Comparison of ENCODE assay signal across 13 cellular contexts in the genomic region with DNA sequence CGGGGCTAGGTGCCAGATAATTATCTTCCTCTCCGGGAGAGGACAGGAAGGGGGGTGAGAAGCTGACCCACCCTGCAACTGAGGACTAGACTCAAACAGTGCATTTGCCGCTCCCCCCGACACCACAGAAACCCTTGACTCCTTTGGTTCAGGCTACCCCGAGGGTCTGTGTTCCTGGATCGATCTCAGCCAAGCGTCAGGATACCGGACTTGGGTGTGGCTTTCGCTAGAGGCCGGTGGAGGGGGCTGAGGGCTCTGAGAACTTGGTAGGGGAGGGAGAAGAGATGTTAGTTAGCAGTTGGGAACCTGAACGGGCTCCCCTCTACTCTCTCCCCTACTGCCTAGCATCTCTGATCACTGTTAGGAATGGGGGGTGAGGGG. TPM values are rescaled to one million over a fixed set of nuclear protein-coding genes. Genes with fewer than 3 reads are reported as not detected.
A peak's percentile ranks its signal among the peaks of the same experiment; 100 is the strongest.
DNase-seq lines count a peak whose midpoint lies in the region; ATAC-seq and TF ChIP-seq lines count a peak whose summit lies in the region.
"Had no signal": no experiment of that assay in that cellular context is flagged by ENCODE, and none has a peak within 500 bp of the region (broad histone marks: within the 10 kb centered on the region; RNA-seq: fewer than 3 reads in every experiment).

No MANE protein-coding gene starts in this region.

- no peaks in the 10 kb centered on the region for H3K9me3 Mint-ChIP-seq in activated naive CD8-positive, alpha-beta T cell treated with anti-CD3 and anti-CD28 coated beads for 36 hours
- H3K9me3 Mint-ChIP-seq in activated naive CD8-positive, alpha-beta T cell treated with anti-CD3 and anti-CD28 coated beads, Interleukin-2, amount 50 U/mL, for 24 hours = no peaks in the 10 kb centered on the region
- H3K9me3 Mint-ChIP-seq in activated B cell treated with CpG ODN at 0.5 μM for 24 hours = no peaks in the 10 kb centered on the region
- H3K9me3 Mint-ChIP-seq in mesothelial cell of epicardium = no peaks in the 10 kb centered on the region
- H3K9me3 Mint-ChIP-seq: activated CD4-positive, alpha-beta T cell treated with anti-CD3 and anti-CD28 coated beads, Interleukin-2, amount 10 ng/mL, durations not matched to agents 7 days and 5 days had no signal

- H3K27me3 Mint-ChIP-seq in activated naive CD8-positive, alpha-beta T cell treated with anti-CD3 and anti-CD28 coated beads for 36 hours = peaks cover 69% of the 10 kb centered on the region
- peaks cover 63% of the 10 kb centered on the region for H3K27me3 Mint-ChIP-seq in activated naive CD8-positive, alpha-beta T cell treated with anti-CD3 and anti-CD28 coated beads, Interleukin-2, amount 50 U/mL, for 24 hours
- peaks cover 66% of the 10 kb centered on the region for H3K27me3 Mint-ChIP-seq in activated B cell treated with CpG ODN at 0.5 μM for 24 hours
- H3K27me3 Mint-ChIP-seq in mesothelial cell of epicardium (ENCODE audit: low read depth) = peaks cover 95% of the 10 kb centered on the region

- H3K4me3 ChIP-seq in tibial artery = peak overlapping the region; percentile 39 to 55
- H3K4me3 ChIP-seq: SJCRH30 had no signal

- no peak for ATAC-seq in activated naive CD8-positive, alpha-beta T cell treated with anti-CD3 and anti-CD28 coated beads, Interleukin-2, amount 50 U/mL, for 24 hours
- no peak for ATAC-seq in activated B cell treated with CpG ODN at 0.5 μM for 24 hours (ENCODE audit: low read depth)
- ATAC-seq in GM21390 (IDR thresholded peaks at IDR 0.05; ENCODE audit: unreplicated experiment) = no peak

- intact Hi-C loops in activated B cell treated with CpG ODN at 0.5 μM for 24 hours (cut with micrococcal nuclease) = no loop called here
- intact Hi-C loops in tibial artery (cut with DNase I; ENCODE audit: low total_unique reads) = no loop called here

- TF ChIP-seq CTCF in activated B cell treated with CpG ODN at 0.5 μM for 24 hours (IDR thresholded peaks at IDR 0.05) (no peak), mesothelial cell of epicardium (IDR thresholded peaks at IDR 0.05; ENCODE audit: unreplicated experiment) (no peak), tibial artery (IDR thresholded peaks at IDR 0.05) (no peak)

- peaks cover 0 to 65% of the 10 kb centered on the region in 2 donors for H3K27me3 ChIP-seq in tibial artery
- H3K27me3 ChIP-seq: SJCRH30 had no signal

- no peaks in the 10 kb centered on the region for H3K36me3 Mint-ChIP-seq in activated naive CD8-positive, alpha-beta T cell treated with anti-CD3 and anti-CD28 coated beads for 36 hours
- no peaks in the 10 kb centered on the region for H3K36me3 Mint-ChIP-seq in activated naive CD8-positive, alpha-beta T cell treated with anti-CD3 and anti-CD28 coated beads, Interleukin-2, amount 50 U/mL, for 24 hours (ENCODE audit: low read depth)
- H3K36me3 Mint-ChIP-seq in activated B cell treated with CpG ODN at 0.5 μM for 24 hours (ENCODE audit: low read depth) = no peaks in the 10 kb centered on the region
- no peaks in the 10 kb centered on the region for H3K36me3 Mint-ChIP-seq in mesothelial cell of epicardium

- no peaks in the 10 kb centered on the region for H3K9me3 ChIP-seq in tibial artery
- H3K9me3 ChIP-seq: SJCRH30 had no signal

- POLR2A ChIA-PET in activated B cell treated with CpG ODN at 0.5 μM for 24 hours (lab: Charles Lee) = no interaction called here

- no peaks in the 10 kb centered on the region for H3K36me3 ChIP-seq in tibial artery
- H3K36me3 ChIP-seq: SJCRH30 had no signal

- DNase-seq in activated naive CD8-positive, alpha-beta T cell treated with anti-CD3 and anti-CD28 coated beads for 36 hours = no peak
- DNase-seq in activated naive CD8-positive, alpha-beta T cell treated with anti-CD3 and anti-CD28 coated beads, Interleukin-2, amount 50 U/mL, for 24 hours = no peak
- DNase-seq in activated B cell treated with CpG ODN at 0.5 μM for 24 hours (no peak), mesothelial cell of epicardium (ENCODE audit: low spot score in 2 of 2, unreplicated experiment in 2 of 2) (no peak), tibial artery (no peak), DMS153 (lab: John Stamatoyannopoulos, UW) (no peak), GDM1 (lab: John Stamatoyannopoulos, UW) (no peak)
- DNase-seq: activated CD4-positive, alpha-beta T cell treated with anti-CD3 and anti-CD28 coated beads, Interleukin-2, amount 10 ng/mL, durations not matched to agents 7 days and 5 days; AML-193; NCI-H2029 treated with DMSO at 0.1 percent for 48 hours had no signal

- H3K4me1 ChIP-seq in tibial artery = peaks cover 0 to 18% (median 16%) of the 10 kb centered on the region in 4 donors
- H3K4me1 ChIP-seq: SJCRH30 had no signal

- H3K27ac Mint-ChIP-seq in activated naive CD8-positive, alpha-beta T cell treated with anti-CD3 and anti-CD28 coated beads for 36 hours = peak overlapping the region; percentile 14
- no peak overlapping the region for H3K27ac Mint-ChIP-seq in activated naive CD8-positive, alpha-beta T cell treated with anti-CD3 and anti-CD28 coated beads, Interleukin-2, amount 50 U/mL, for 24 hours
- H3K27ac Mint-ChIP-seq in activated B cell treated with CpG ODN at 0.5 μM for 24 hours (no peak overlapping the region), mesothelial cell of epicardium (no peak overlapping the region)
- H3K27ac Mint-ChIP-seq: activated CD4-positive, alpha-beta T cell treated with anti-CD3 and anti-CD28 coated beads, Interleukin-2, amount 10 ng/mL, durations not matched to agents 7 days and 5 days had no signal

- no peak overlapping the region for H3K27ac ChIP-seq in tibial artery
- H3K27ac ChIP-seq: SJCRH30 had no signal

- H3K4me1 Mint-ChIP-seq in activated naive CD8-positive, alpha-beta T cell treated with anti-CD3 and anti-CD28 coated beads for 36 hours = no peaks in the 10 kb centered on the region
- H3K4me1 Mint-ChIP-seq in activated naive CD8-positive, alpha-beta T cell treated with anti-CD3 and anti-CD28 coated beads, Interleukin-2, amount 50 U/mL, for 24 hours = peaks cover 5% of the 10 kb centered on the region
- H3K4me1 Mint-ChIP-seq in activated B cell treated with CpG ODN at 0.5 μM for 24 hours (peaks cover 15% of the 10 kb centered on the region), mesothelial cell of epicardium (peaks cover 6% of the 10 kb centered on the region)
- H3K4me1 Mint-ChIP-seq: activated CD4-positive, alpha-beta T cell treated with anti-CD3 and anti-CD28 coated beads, Interleukin-2, amount 10 ng/mL, durations not matched to agents 7 days and 5 days had no signal

- H3K4me3 Mint-ChIP-seq in activated naive CD8-positive, alpha-beta T cell treated with anti-CD3 and anti-CD28 coated beads for 36 hours = no peak overlapping the region
- no peak overlapping the region for H3K4me3 Mint-ChIP-seq in activated naive CD8-positive, alpha-beta T cell treated with anti-CD3 and anti-CD28 coated beads, Interleukin-2, amount 50 U/mL, for 24 hours
- peak overlapping the region; percentile 32 for H3K4me3 Mint-ChIP-seq in activated B cell treated with CpG ODN at 0.5 μM for 24 hours
- peak overlapping the region; percentile 46 for H3K4me3 Mint-ChIP-seq in mesothelial cell of epicardium
- H3K4me3 Mint-ChIP-seq: activated CD4-positive, alpha-beta T cell treated with anti-CD3 and anti-CD28 coated beads, Interleukin-2, amount 10 ng/mL, durations not matched to agents 7 days and 5 days had no signal

- CTCF ChIA-PET in activated B cell treated with CpG ODN at 0.5 μM for 24 hours (lab: Charles Lee) = no interaction called here

RNA-seq across cellular contexts. Expression of a gene that starts 0.8 kb away (rescaled TPM):
- not detected for total RNA-seq in activated naive CD8-positive, alpha-beta T cell treated with anti-CD3 and anti-CD28 coated beads for 36 hours
- total RNA-seq in activated B cell treated with CpG ODN at 0.5 μM for 24 hours (not detected in 2 replicates), mesothelial cell of epicardium (0.07 to 0.18 TPM (median 0.16 TPM) in 3 replicates)
- total RNA-seq: activated CD4-positive, alpha-beta T cell treated with anti-CD3 and anti-CD28 coated beads, Interleukin-2, amount 10 ng/mL, durations not matched to agents 7 days and 5 days; epithelial cell of proximal tubule had no signal

Comparison
In these comparisons a context has a peak if more than half of its experiments do, and no peak if none do; other contexts are left out.
1. H3K4me3 Mint-ChIP-seq: peak in activated B cell treated with CpG ODN at 0.5 μM for 24 hours (single experiment) and mesothelial cell of epicardium (single experiment); none in activated naive CD8-positive, alpha-beta T cell treated with anti-CD3 and anti-CD28 coated beads for 36 hours (single experiment) and activated naive CD8-positive, alpha-beta T cell treated with anti-CD3 and anti-CD28 coated beads, Interleukin-2, amount 50 U/mL, for 24 hours (single experiment).